In the genomic region with DNA sequence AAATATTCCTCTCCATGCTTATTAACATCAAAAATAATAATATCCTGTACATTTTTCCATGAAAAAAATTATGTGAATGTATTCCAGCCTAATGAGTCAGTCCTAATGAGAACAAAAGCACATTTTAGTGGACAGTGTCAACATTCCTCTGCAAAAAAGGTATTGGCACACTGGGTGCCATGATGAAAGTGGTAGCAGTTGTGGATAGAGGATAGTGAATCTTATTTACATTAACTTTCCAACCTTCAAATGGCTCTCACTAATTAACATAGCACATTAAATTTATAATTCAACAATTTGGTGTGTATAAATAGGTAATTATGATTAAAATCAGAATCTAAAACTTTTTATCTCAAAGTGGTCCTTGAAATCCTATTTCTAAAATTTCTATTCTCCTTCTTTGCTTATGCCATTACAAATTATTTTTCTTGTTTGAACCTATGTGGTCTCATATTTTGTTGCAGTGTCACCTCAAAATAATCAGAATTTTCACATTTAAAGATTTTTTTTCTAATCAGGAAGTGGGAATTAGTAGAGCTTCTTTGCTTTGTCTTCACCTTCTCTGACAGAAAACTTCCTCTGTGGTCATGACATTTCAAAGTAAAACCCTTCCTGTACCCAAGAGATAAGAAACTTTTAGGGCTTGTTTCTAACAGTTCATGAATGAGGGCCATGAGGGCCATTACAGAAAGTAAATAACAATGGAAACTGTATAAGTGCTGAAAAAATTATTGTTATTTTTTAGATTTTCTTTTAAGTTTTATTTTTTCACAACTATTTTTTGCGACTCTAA, we compare ENCODE assay signal across 1 cellular context.
TF ChIP-seq lines count a peak whose summit lies in the region.

No MANE protein-coding gene starts in this region.

TF ChIP-seq in K562, 482 proteins besides CTCF, POLR2A, EP300 and RAD21 (continued from another document and continues in another):
- TF ChIP-seq, protein P1, sequence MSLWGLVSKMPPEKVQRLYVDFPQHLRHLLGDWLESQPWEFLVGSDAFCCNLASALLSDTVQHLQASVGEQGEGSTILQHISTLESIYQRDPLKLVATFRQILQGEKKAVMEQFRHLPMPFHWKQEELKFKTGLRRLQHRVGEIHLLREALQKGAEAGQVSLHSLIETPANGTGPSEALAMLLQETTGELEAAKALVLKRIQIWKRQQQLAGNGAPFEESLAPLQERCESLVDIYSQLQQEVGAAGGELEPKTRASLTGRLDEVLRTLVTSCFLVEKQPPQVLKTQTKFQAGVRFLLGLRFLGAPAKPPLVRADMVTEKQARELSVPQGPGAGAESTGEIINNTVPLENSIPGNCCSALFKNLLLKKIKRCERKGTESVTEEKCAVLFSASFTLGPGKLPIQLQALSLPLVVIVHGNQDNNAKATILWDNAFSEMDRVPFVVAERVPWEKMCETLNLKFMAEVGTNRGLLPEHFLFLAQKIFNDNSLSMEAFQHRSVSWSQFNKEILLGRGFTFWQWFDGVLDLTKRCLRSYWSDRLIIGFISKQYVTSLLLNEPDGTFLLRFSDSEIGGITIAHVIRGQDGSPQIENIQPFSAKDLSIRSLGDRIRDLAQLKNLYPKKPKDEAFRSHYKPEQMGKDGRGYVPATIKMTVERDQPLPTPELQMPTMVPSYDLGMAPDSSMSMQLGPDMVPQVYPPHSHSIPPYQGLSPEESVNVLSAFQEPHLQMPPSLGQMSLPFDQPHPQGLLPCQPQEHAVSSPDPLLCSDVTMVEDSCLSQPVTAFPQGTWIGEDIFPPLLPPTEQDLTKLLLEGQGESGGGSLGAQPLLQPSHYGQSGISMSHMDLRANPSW (CRISPR knock-in tag; IDR thresholded peaks at IDR 0.05), result no peak
- TF ChIP-seq NR2F6 (CRISPR knock-in tag; IDR thresholded peaks at IDR 0.05), result no peak
- no peak for TF ChIP-seq HSF4 (CRISPR knock-in tag; IDR thresholded peaks at IDR 0.05; ENCODE audit: borderline replicate concordance)
- TF ChIP-seq, protein P2, sequence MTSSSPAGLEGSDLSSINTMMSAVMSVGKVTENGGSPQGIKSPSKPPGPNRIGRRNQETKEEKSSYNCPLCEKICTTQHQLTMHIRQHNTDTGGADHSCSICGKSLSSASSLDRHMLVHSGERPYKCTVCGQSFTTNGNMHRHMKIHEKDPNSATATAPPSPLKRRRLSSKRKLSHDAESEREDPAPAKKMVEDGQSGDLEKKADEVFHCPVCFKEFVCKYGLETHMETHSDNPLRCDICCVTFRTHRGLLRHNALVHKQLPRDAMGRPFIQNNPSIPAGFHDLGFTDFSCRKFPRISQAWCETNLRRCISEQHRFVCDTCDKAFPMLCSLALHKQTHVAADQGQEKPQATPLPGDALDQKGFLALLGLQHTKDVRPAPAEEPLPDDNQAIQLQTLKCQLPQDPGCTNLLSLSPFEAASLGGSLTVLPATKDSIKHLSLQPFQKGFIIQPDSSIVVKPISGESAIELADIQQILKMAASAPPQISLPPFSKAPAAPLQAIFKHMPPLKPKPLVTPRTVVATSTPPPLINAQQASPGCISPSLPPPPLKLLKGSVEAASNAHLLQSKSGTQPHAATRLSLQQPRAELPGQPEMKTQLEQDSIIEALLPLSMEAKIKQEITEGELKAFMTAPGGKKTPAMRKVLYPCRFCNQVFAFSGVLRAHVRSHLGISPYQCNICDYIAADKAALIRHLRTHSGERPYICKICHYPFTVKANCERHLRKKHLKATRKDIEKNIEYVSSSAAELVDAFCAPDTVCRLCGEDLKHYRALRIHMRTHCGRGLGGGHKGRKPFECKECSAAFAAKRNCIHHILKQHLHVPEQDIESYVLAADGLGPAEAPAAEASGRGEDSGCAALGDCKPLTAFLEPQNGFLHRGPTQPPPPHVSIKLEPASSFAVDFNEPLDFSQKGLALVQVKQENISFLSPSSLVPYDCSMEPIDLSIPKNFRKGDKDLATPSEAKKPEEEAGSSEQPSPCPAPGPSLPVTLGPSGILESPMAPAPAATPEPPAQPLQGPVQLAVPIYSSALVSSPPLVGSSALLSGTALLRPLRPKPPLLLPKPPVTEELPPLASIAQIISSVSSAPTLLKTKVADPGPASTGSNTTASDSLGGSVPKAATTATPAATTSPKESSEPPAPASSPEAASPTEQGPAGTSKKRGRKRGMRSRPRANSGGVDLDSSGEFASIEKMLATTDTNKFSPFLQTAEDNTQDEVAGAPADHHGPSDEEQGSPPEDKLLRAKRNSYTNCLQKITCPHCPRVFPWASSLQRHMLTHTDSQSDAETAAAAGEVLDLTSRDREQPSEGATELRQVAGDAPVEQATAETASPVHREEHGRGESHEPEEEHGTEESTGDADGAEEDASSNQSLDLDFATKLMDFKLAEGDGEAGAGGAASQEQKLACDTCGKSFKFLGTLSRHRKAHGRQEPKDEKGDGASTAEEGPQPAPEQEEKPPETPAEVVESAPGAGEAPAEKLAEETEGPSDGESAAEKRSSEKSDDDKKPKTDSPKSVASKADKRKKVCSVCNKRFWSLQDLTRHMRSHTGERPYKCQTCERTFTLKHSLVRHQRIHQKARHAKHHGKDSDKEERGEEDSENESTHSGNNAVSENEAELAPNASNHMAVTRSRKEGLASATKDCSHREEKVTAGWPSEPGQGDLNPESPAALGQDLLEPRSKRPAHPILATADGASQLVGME (CRISPR knock-in tag; IDR thresholded peaks at IDR 0.05), result no peak
- TF ChIP-seq NONO (IDR thresholded peaks at IDR 0.05; ENCODE audit: low read depth in 2 of 2, low read length in 1 of 2), result no peak
- TF ChIP-seq, protein P3, sequence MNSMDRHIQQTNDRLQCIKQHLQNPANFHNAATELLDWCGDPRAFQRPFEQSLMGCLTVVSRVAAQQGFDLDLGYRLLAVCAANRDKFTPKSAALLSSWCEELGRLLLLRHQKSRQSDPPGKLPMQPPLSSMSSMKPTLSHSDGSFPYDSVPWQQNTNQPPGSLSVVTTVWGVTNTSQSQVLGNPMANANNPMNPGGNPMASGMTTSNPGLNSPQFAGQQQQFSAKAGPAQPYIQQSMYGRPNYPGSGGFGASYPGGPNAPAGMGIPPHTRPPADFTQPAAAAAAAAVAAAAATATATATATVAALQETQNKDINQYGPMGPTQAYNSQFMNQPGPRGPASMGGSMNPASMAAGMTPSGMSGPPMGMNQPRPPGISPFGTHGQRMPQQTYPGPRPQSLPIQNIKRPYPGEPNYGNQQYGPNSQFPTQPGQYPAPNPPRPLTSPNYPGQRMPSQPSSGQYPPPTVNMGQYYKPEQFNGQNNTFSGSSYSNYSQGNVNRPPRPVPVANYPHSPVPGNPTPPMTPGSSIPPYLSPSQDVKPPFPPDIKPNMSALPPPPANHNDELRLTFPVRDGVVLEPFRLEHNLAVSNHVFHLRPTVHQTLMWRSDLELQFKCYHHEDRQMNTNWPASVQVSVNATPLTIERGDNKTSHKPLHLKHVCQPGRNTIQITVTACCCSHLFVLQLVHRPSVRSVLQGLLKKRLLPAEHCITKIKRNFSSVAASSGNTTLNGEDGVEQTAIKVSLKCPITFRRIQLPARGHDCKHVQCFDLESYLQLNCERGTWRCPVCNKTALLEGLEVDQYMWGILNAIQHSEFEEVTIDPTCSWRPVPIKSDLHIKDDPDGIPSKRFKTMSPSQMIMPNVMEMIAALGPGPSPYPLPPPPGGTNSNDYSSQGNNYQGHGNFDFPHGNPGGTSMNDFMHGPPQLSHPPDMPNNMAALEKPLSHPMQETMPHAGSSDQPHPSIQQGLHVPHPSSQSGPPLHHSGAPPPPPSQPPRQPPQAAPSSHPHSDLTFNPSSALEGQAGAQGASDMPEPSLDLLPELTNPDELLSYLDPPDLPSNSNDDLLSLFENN (IDR thresholded peaks at IDR 0.05; ENCODE audit: low read depth in 2 of 2, low read length in 2 of 2), result peak in 1 of 2 experiments; percentile 83; a peak in 2 of 4 replicates
- TF ChIP-seq, protein P4, sequence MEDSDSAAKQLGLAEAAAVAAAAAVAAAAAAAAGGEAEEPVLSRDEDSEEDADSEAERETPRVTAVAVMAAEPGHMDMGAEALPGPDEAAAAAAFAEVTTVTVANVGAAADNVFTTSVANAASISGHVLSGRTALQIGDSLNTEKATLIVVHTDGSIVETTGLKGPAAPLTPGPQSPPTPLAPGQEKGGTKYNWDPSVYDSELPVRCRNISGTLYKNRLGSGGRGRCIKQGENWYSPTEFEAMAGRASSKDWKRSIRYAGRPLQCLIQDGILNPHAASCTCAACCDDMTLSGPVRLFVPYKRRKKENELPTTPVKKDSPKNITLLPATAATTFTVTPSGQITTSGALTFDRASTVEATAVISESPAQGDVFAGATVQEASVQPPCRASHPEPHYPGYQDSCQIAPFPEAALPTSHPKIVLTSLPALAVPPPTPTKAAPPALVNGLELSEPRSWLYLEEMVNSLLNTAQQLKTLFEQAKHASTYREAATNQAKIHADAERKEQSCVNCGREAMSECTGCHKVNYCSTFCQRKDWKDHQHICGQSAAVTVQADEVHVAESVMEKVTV (CRISPR knock-in tag; IDR thresholded peaks at IDR 0.05), result no peak
- TF ChIP-seq DMBX1 (CRISPR knock-in tag; IDR thresholded peaks at IDR 0.05; ENCODE audit: borderline replicate concordance), result peak; percentile 83
- no peak for TF ChIP-seq NCOA4 (IDR thresholded peaks at IDR 0.05; ENCODE audit: partially characterized antibody)
- no peak for TF ChIP-seq RBM34 (IDR thresholded peaks at IDR 0.05; ENCODE audit: borderline replicate concordance, insufficient read depth, low read length)
- no peak for TF ChIP-seq ZNF696 (CRISPR knock-in tag; conservative IDR thresholded peaks at IDR 0.05)
- TF ChIP-seq, protein P5, sequence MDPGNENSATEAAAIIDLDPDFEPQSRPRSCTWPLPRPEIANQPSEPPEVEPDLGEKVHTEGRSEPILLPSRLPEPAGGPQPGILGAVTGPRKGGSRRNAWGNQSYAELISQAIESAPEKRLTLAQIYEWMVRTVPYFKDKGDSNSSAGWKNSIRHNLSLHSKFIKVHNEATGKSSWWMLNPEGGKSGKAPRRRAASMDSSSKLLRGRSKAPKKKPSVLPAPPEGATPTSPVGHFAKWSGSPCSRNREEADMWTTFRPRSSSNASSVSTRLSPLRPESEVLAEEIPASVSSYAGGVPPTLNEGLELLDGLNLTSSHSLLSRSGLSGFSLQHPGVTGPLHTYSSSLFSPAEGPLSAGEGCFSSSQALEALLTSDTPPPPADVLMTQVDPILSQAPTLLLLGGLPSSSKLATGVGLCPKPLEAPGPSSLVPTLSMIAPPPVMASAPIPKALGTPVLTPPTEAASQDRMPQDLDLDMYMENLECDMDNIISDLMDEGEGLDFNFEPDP (CRISPR knock-in tag; IDR thresholded peaks at IDR 0.05), result no peak
- no peak for TF ChIP-seq MIER1 (IDR thresholded peaks at IDR 0.05; ENCODE audit: low read depth)
- TF ChIP-seq DIDO1 (tag; IDR thresholded peaks at IDR 0.05; ENCODE audit: low read depth), result no peak
- no peak for TF ChIP-seq ZNF668 (CRISPR knock-in tag; IDR thresholded peaks at IDR 0.05)
- no peak for TF ChIP-seq SRSF1 (IDR thresholded peaks at IDR 0.05; ENCODE audit: low read depth, low read length)
- TF ChIP-seq BHLHE40 (IDR thresholded peaks at IDR 0.05; ENCODE audit: low read length), result no peak
- no peak for TF ChIP-seq SRSF9 (IDR thresholded peaks at IDR 0.05; ENCODE audit: borderline replicate concordance, low read depth, low read length)
- no peak for TF ChIP-seq NCOA6 (IDR thresholded peaks at IDR 0.05)
- no peak for TF ChIP-seq SMC3 (conservative IDR thresholded peaks at IDR 0.05; ENCODE audit: insufficient read depth, low read depth, low read length)
- no peak for TF ChIP-seq NELFE (IDR thresholded peaks at IDR 0.05; ENCODE audit: insufficient read depth, insufficient read length)
- TF ChIP-seq FOSL1 (tag; conservative IDR thresholded peaks at IDR 0.05), result peak; percentile 51
- TF ChIP-seq, protein P6, sequence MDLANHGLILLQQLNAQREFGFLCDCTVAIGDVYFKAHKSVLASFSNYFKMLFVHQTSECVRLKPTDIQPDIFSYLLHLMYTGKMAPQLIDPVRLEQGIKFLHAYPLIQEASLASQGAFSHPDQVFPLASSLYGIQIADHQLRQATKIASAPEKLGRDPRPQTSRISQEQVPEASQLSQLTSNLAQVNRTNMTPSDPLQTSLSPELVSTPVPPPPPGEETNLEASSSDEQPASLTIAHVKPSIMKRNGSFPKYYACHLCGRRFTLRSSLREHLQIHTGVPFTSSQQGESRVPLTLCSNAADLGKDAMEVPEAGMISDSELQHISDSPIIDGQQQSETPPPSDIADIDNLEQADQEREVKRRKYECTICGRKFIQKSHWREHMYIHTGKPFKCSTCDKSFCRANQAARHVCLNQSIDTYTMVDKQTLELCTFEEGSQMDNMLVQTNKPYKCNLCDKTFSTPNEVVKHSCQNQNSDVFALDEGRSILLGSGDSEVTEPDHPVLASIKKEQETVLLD (IDR thresholded peaks at IDR 0.05), result 0 out of 2 replicates have a peak, but pooled peaks have one; percentile 34
- no peak for TF ChIP-seq ZNF354B (CRISPR knock-in tag; IDR thresholded peaks at IDR 0.05)
- TF ChIP-seq CEBPG (CRISPR knock-in tag; IDR thresholded peaks at IDR 0.05), result no peak
- no peak for TF ChIP-seq CEBPG (tag; conservative IDR thresholded peaks at IDR 0.05 in 1 of 2, IDR thresholded peaks at IDR 0.05 in 1 of 2)
- TF ChIP-seq, protein P7, sequence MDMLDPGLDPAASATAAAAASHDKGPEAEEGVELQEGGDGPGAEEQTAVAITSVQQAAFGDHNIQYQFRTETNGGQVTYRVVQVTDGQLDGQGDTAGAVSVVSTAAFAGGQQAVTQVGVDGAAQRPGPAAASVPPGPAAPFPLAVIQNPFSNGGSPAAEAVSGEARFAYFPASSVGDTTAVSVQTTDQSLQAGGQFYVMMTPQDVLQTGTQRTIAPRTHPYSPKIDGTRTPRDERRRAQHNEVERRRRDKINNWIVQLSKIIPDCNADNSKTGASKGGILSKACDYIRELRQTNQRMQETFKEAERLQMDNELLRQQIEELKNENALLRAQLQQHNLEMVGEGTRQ (CRISPR knock-in tag; IDR thresholded peaks at IDR 0.05), result no peak
- TF ChIP-seq POLR2H (tag; IDR thresholded peaks at IDR 0.05; ENCODE audit: low read depth), result 0 out of 2 replicates have a peak, but pooled peaks have one; percentile 57
- no peak for TF ChIP-seq ZNF717 (CRISPR knock-in tag; IDR thresholded peaks at IDR 0.05)
- peak; percentile 55; the same call in 1 of the 2 replicates for TF ChIP-seq PTTG1 (tag; IDR thresholded peaks at IDR 0.05; ENCODE audit: low read depth)
- TF ChIP-seq MTA1 (IDR thresholded peaks at IDR 0.05; ENCODE audit: borderline replicate concordance), result no peak
- TF ChIP-seq ARHGAP35 (IDR thresholded peaks at IDR 0.05; ENCODE audit: partially characterized antibody), result no peak
- TF ChIP-seq KAT7 (CRISPR knock-in tag; IDR thresholded peaks at IDR 0.05; ENCODE audit: borderline replicate concordance), result no peak
- no peak for TF ChIP-seq ZNF146 (CRISPR knock-in tag; IDR thresholded peaks at IDR 0.05; ENCODE audit: unreplicated experiment)
- no peak for TF ChIP-seq ZNF347 (CRISPR knock-in tag; IDR thresholded peaks at IDR 0.05; ENCODE audit: low read depth)
- TF ChIP-seq ZC3H4 (CRISPR knock-in tag; IDR thresholded peaks at IDR 0.05; ENCODE audit: borderline replicate concordance), result no peak
- TF ChIP-seq HLTF (IDR thresholded peaks at IDR 0.05), result no peak
- no peak; the same call in 1 of the 2 replicates for TF ChIP-seq NFRKB (IDR thresholded peaks at IDR 0.05; ENCODE audit: low read depth)
- TF ChIP-seq, protein P8, sequence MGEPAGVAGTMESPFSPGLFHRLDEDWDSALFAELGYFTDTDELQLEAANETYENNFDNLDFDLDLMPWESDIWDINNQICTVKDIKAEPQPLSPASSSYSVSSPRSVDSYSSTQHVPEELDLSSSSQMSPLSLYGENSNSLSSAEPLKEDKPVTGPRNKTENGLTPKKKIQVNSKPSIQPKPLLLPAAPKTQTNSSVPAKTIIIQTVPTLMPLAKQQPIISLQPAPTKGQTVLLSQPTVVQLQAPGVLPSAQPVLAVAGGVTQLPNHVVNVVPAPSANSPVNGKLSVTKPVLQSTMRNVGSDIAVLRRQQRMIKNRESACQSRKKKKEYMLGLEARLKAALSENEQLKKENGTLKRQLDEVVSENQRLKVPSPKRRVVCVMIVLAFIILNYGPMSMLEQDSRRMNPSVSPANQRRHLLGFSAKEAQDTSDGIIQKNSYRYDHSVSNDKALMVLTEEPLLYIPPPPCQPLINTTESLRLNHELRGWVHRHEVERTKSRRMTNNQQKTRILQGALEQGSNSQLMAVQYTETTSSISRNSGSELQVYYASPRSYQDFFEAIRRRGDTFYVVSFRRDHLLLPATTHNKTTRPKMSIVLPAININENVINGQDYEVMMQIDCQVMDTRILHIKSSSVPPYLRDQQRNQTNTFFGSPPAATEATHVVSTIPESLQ (CRISPR knock-in tag; IDR thresholded peaks at IDR 0.05), result no peak
- no peak for TF ChIP-seq PURB (CRISPR knock-in tag; IDR thresholded peaks at IDR 0.05; ENCODE audit: low read depth)
